Comparison of ENCODE assay signal across 8 cellular contexts in the genomic region with DNA sequence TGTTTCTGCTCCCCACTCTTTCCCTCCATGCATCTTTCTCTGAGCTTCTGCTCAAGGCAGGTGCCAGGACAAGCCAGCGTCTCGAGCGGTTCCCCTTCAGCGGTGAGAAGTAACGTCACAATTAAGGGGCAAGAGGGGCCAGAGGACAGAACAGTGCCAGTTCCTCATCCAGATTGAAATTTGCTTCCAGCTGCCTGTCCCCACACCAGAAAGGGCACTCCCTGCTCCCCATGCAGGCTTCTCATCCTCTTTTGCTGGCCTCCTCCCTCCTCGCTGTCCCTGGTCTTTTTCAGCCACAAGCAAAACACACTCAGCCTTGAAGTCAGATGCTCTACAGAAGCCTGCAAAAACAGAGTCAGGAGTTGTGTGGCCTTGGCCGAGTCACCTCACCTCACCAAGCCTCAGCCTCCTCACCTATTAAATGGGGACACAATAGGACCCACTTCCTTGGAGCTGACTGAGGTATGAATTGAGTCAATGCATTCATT. TPM values are rescaled to one million over a fixed set of nuclear protein-coding genes. Genes with fewer than 3 reads are reported as not detected.
DNase-seq lines count a peak whose midpoint lies in the region; ATAC-seq, FAIRE-seq and TF ChIP-seq lines count a peak whose summit lies in the region.

No MANE protein-coding gene starts in this region.

- H3K18ac ChIP-seq in trophoblast cell (ENCODE audit: low read length) = peak overlapping the region; percentile 84

- CTCF ChIA-PET in endothelial cell of umbilical vein (lab: Charles Lee) = interaction anchor here (0.9 to 9.1 kb wide), 19 partner anchors 8 to 334 kb away, joined by 3 to 73 read pairs (median 8); no protein-coding TSS in a partner anchor

- H3K4me2 ChIP-seq in endothelial cell of umbilical vein (ENCODE audit: insufficient read depth, low read length) (peak overlapping the region; percentile 28), trophoblast cell (ENCODE audit: low read length) (peak overlapping the region; percentile 40)

- peak overlapping the region; percentile 79 for H2BK12ac ChIP-seq in trophoblast cell (ENCODE audit: low read length)

- no peaks in the 10 kb centered on the region for H3K9me3 ChIP-seq in Peyer's patch
- no peaks in the 10 kb centered on the region for H3K9me3 ChIP-seq in endothelial cell of umbilical vein (replicated peaks; ENCODE audit: control insufficient read depth, insufficient read depth, low read length)
- H3K9me3 ChIP-seq in trophoblast cell (ENCODE audit: insufficient read depth, low read depth, low read length) = no peaks in the 10 kb centered on the region

- no peaks in the 10 kb centered on the region for H3K36me3 ChIP-seq in Peyer's patch
- peaks cover 0 to 4% of the 10 kb centered on the region in 2 experiments for H3K36me3 ChIP-seq in endothelial cell of umbilical vein (ENCODE audit: control insufficient read depth in 2 of 2, extremely low read depth in 1 of 2, insufficient read depth in 2 of 2, low read length in 2 of 2)
- H3K36me3 ChIP-seq in trophoblast cell (ENCODE audit: control insufficient read depth in 1 of 2, insufficient read depth in 2 of 2, low read length in 2 of 2) = no peaks in the 10 kb centered on the region

- ATAC-seq in GM19452 (IDR thresholded peaks at IDR 0.05; ENCODE audit: unreplicated experiment) (no peak), GM19023 (IDR thresholded peaks at IDR 0.05; ENCODE audit: unreplicated experiment) (no peak)

- TF ChIP-seq CTCF in Peyer's patch (IDR thresholded peaks at IDR 0.05) (no peak), endothelial cell of umbilical vein (IDR thresholded peaks at IDR 0.05; ENCODE audit: extremely low read depth in 1 of 2, insufficient read depth in 1 of 2, low read depth in 1 of 2, low read length in 2 of 2) (no peak)

- H3K9me1 ChIP-seq in endothelial cell of umbilical vein (replicated peaks; ENCODE audit: control insufficient read depth, extremely low read depth, insufficient read depth, low read length) = no peaks in the 10 kb centered on the region

- DNase-seq in DMS79 treated with DMSO at 0.1 percent for 48 hours (lab: John Stamatoyannopoulos, UW) (peak; percentile 85), Peyer's patch (peak in 2 of 3 donors; percentile 68 to 77), endothelial cell of umbilical vein (ENCODE audit: low read depth, low spot score) (no peak), trophoblast cell (no peak), HPDE6-E6E7 (ENCODE audit: extremely low spot score) (no peak), H4 (ENCODE audit: low spot score) (no peak)

- peak overlapping the region; percentile 37 for H2BK5ac ChIP-seq in trophoblast cell (ENCODE audit: low read depth, low read length, poor library complexity)

- TF ChIP-seq POLR2A in Peyer's patch (IDR thresholded peaks at IDR 0.05) (no peak), endothelial cell of umbilical vein (IDR thresholded peaks at IDR 0.05; ENCODE audit: low read depth, low read length) (no peak)

- FAIRE-seq in endothelial cell of umbilical vein (lab: Jason Lieb, UNC) = peak; percentile 69

- H3K27me3 ChIP-seq in Peyer's patch (no peaks in the 10 kb centered on the region), endothelial cell of umbilical vein (ENCODE audit: control insufficient read depth in 2 of 2, insufficient read depth in 2 of 2, low read length in 2 of 2) (no peaks in the 10 kb centered on the region), trophoblast cell (ENCODE audit: insufficient read depth, low read length) (no peaks in the 10 kb centered on the region)

- peak overlapping the region in 1 of 4 donors; percentile 0 for H3K4me3 ChIP-seq in Peyer's patch
- no peak overlapping the region for H3K4me3 ChIP-seq in endothelial cell of umbilical vein (replicated peaks in 1 of 3; ENCODE audit: insufficient read depth in 1 of 3, low read depth in 1 of 3, low read length in 3 of 3)
- no peak overlapping the region for H3K4me3 ChIP-seq in trophoblast cell (ENCODE audit: low read depth, low read length)

- peak overlapping the region; percentile 52 for H3K14ac ChIP-seq in trophoblast cell (ENCODE audit: low read length)

- no peak overlapping the region for H4K8ac ChIP-seq in trophoblast cell (ENCODE audit: low read depth, low read length)

- peak overlapping the region; percentile 71 for H3K9ac ChIP-seq in endothelial cell of umbilical vein (replicated peaks; ENCODE audit: extremely low read depth, insufficient read depth, low read length)
- H3K9ac ChIP-seq in trophoblast cell (ENCODE audit: low read length) = no peak overlapping the region

- POLR2A ChIA-PET in endothelial cell of umbilical vein (lab: Charles Lee) = interaction anchor here (0.6 to 2.3 kb wide), 5 partner anchors 9 to 48 kb away, joined by 4 to 9 read pairs (median 6); no protein-coding TSS in a partner anchor

- intact Hi-C loops in endothelial cell of umbilical vein (cut with micrococcal nuclease) = no loop called here

- H4K91ac ChIP-seq in trophoblast cell (ENCODE audit: low read depth, low read length) = peak overlapping the region; percentile 81

- H3K79me2 ChIP-seq in endothelial cell of umbilical vein (ENCODE audit: control insufficient read depth, insufficient read depth, low read length) (peaks cover 62% of the 10 kb centered on the region), trophoblast cell (ENCODE audit: control insufficient read depth, insufficient read depth, low read length, poor library complexity) (peaks cover 4% of the 10 kb centered on the region)

- peak overlapping the region; percentile 61 for H2BK120ac ChIP-seq in trophoblast cell (ENCODE audit: insufficient read depth, low read length, poor library complexity)

- WGBS in trophoblast cell (ENCODE audit: extremely low coverage, insufficient coverage, insufficient read length) = no CpG with 5 or more reads among the region's 7 CpGs

- H4K12ac ChIP-seq in trophoblast cell (ENCODE audit: low read depth, low read length) = no peak overlapping the region

- H3K79me1 ChIP-seq in trophoblast cell (ENCODE audit: low read length) = peaks cover 18% of the 10 kb centered on the region

- H3K4me1 ChIP-seq in Peyer's patch (peaks cover 5 to 83% (median 39%) of the 10 kb centered on the region in 4 donors), endothelial cell of umbilical vein (ENCODE audit: control insufficient read depth, extremely low read depth, insufficient read depth, low read length) (peaks cover 63% of the 10 kb centered on the region), trophoblast cell (ENCODE audit: control insufficient read depth in 1 of 2, insufficient read depth in 2 of 2, low read length in 2 of 2) (peaks cover 65 to 74% of the 10 kb centered on the region in 2 experiments)

- no peak overlapping the region for H3K23ac ChIP-seq in trophoblast cell (ENCODE audit: low read length)

- H2AFZ ChIP-seq in endothelial cell of umbilical vein (ENCODE audit: low read depth, low read length) (no peak overlapping the region), trophoblast cell (ENCODE audit: insufficient read depth, low read length, poor library complexity) (peak overlapping the region; percentile 50)

- H3K4ac ChIP-seq in trophoblast cell (ENCODE audit: low read depth, low read length) = peak overlapping the region; percentile 57

- no TSS peak for BruUV-seq in endothelial cell of umbilical vein (replicated peaks; lab: Mats Ljungman, UMichigan)

- dilution Hi-C loops in endothelial cell of umbilical vein (cut with MboI; ENCODE audit: extremely low pct_ligation_motif_present, low sequenced_read_pairs) = no loop called here

- peak overlapping the region; percentile 51 for H2AK5ac ChIP-seq in trophoblast cell (ENCODE audit: low read length)

- H3K27ac ChIP-seq in Peyer's patch (peak overlapping the region; percentile 64 to 94 (median 82)), endothelial cell of umbilical vein (ENCODE audit: insufficient read depth, low read depth, low read length) (peak overlapping the region; percentile 96), trophoblast cell (ENCODE audit: low read depth, low read length) (peak overlapping the region; percentile 73)

- H4K20me1 ChIP-seq in endothelial cell of umbilical vein (replicated peaks; ENCODE audit: control insufficient read depth, extremely low read depth, insufficient read depth, low read length) = no peaks in the 10 kb centered on the region

TF ChIP-seq in endothelial cell of umbilical vein, 7 proteins besides CTCF, POLR2A, EP300 and RAD21:
- TF ChIP-seq EZH2 (IDR thresholded peaks at IDR 0.05; ENCODE audit: borderline replicate concordance, low read depth, low read length, severe bottlenecking) (no peak), FOS (IDR thresholded peaks at IDR 0.05; ENCODE audit: borderline replicate concordance, insufficient read depth, low read length) (no peak), MYC (IDR thresholded peaks at IDR 0.05; ENCODE audit: low read depth, low read length) (no peak), POLR2AphosphoS5 (IDR thresholded peaks at IDR 0.05; ENCODE audit: insufficient read depth, low read depth, low read length) (no peak), GATA2 (IDR thresholded peaks at IDR 0.05; ENCODE audit: insufficient read depth, insufficient read length, low read depth, low read length) (no peak), JUN (IDR thresholded peaks at IDR 0.05; ENCODE audit: borderline replicate concordance, insufficient read depth, insufficient read length, low read depth) (no peak)
- TF ChIP-seq, protein P1, sequence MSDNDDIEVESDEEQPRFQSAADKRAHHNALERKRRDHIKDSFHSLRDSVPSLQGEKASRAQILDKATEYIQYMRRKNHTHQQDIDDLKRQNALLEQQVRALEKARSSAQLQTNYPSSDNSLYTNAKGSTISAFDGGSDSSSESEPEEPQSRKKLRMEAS (IDR thresholded peaks at IDR 0.05; ENCODE audit: insufficient read depth, insufficient read length) = no peak
TF ChIP-seq in endothelial cell of umbilical vein: peak in this region for 0.

RNA-seq across cellular contexts. Expression of a gene that starts 35.0 kb away (rescaled TPM):
- total RNA-seq in Peyer's patch (100 to 1,000 TPM; 105 to 122 (median 112) TPM), endothelial cell of umbilical vein (496 and 562 TPM in 2 replicates)
- polyA plus RNA-seq in endothelial cell of umbilical vein = 437 and 521 TPM in 2 replicates
- 352 and 358 TPM in 2 replicates for polyA plus RNA-seq in endothelial cell of umbilical vein (2011; cell fraction: cytosol; rRNA removed)
- 291 and 306 TPM in 2 replicates for polyA plus RNA-seq in endothelial cell of umbilical vein (2011; cell fraction: nucleus; rRNA removed)
- polyA plus RNA-seq in endothelial cell of umbilical vein (2012) = 366 and 394 TPM in 2 replicates
- 457 and 568 TPM in 2 replicates for polyA minus RNA-seq in endothelial cell of umbilical vein
- 16.8 TPM for polyA minus RNA-seq in endothelial cell of umbilical vein (2011; cell fraction: cytosol; rRNA and poly(A)+ RNA removed)
- polyA minus RNA-seq in endothelial cell of umbilical vein (2011; cell fraction: nucleus; rRNA and poly(A)+ RNA removed) = 172 and 244 TPM in 2 replicates
- polyA plus RNA-seq in trophoblast cell (2013) = 50.0 and 52.3 TPM in 2 replicates
- 55.2 and 64.7 TPM in 2 replicates for total RNA-seq in H4 (2014; rRNA removed; shearing (Covaris generic))

Comparison
In these comparisons a context has a peak if more than half of its experiments do, and no peak if none do; other contexts are left out.
1. DNase-seq: peak in DMS79 treated with DMSO at 0.1 percent for 48 hours (single experiment) and Peyer's patch (2 of 3); none in endothelial cell of umbilical vein (single experiment), trophoblast cell (0 of 2), HPDE6-E6E7 (single experiment) and H4 (single experiment).
2. Peak in every context shown above with its lines, with median percentiles within 50 percentile points of each other: H3K27ac ChIP-seq.